Comparison of ENCODE assay signal across 27 cellular contexts in genomic region chr14:64201296-64201695, GRCh38.
DNase-seq lines count a peak whose midpoint lies in the region; ATAC-seq and TF ChIP-seq lines count a peak whose summit lies in the region.
"Had no signal": no experiment of that assay in that cellular context is flagged by ENCODE, and none has a peak within 500 bp of the region (broad histone marks: within the 10 kb centered on the region; RNA-seq: fewer than 3 reads in every experiment).

No MANE protein-coding gene starts in this region.

- H2BK12ac ChIP-seq in trophoblast cell (ENCODE audit: low read length) = no peak overlapping the region

- H3K79me1 ChIP-seq in trophoblast cell (ENCODE audit: low read length) = no peaks in the 10 kb centered on the region

- no peak overlapping the region for H3K23ac ChIP-seq in trophoblast cell (ENCODE audit: low read length)

- no peaks in the 10 kb centered on the region for H3K27me3 ChIP-seq in cardiac muscle cell
- H3K27me3 ChIP-seq in trophoblast cell (ENCODE audit: insufficient read depth, low read length) = no peaks in the 10 kb centered on the region
- no peaks in the 10 kb centered on the region for H3K27me3 ChIP-seq in breast epithelium
- H3K27me3 ChIP-seq: dorsolateral prefrontal cortex, ovary, sigmoid colon, SJCRH30, suprapubic skin had no signal

- H3K79me2 ChIP-seq in trophoblast cell (ENCODE audit: control insufficient read depth, insufficient read depth, low read length, poor library complexity) = no peaks in the 10 kb centered on the region

- H2AFZ ChIP-seq in trophoblast cell (ENCODE audit: insufficient read depth, low read length, poor library complexity) = no peak overlapping the region

- WGBS in trophoblast cell (ENCODE audit: extremely low coverage, insufficient coverage, insufficient read length) = no CpG with 5 or more reads among the region's 7 CpGs

- H3K4ac ChIP-seq in trophoblast cell (ENCODE audit: low read depth, low read length) = no peak overlapping the region

- H4K91ac ChIP-seq in trophoblast cell (ENCODE audit: low read depth, low read length) = peak overlapping the region; percentile 12

- TF ChIP-seq CTCF in cardiac muscle cell (IDR thresholded peaks at IDR 0.05; ENCODE audit: low read depth, low read length) (no peak), breast epithelium (IDR thresholded peaks at IDR 0.05) (no peak)

- H4K8ac ChIP-seq in trophoblast cell (ENCODE audit: low read depth, low read length) = no peak overlapping the region

- no peak for DNase-seq in cardiac muscle cell (ENCODE audit: low read depth in 1 of 2, low spot score in 1 of 2)
- no peak for DNase-seq in left ventricle myocardium superior
- DNase-seq in left colon = no peak
- DNase-seq in trophoblast cell = no peak
- peak; percentile 54 for DNase-seq in ureter (ENCODE audit: low spot score)
- DNase-seq in activated CD4-positive, alpha-beta T cell treated with anti-CD3 and anti-CD28 coated beads, Interleukin-2, amount 10 ng/mL, durations not matched to agents 7 days and 5 days = no peak
- DNase-seq in breast epithelium (ENCODE audit: low spot score in 2 of 2) = no peak
- DNase-seq: 8988T; activated CD4-positive, alpha-beta T cell treated with anti-CD3 and anti-CD28 coated beads for 48 hours; activated naive CD4-positive, alpha-beta T cell treated with anti-CD3 and anti-CD28 coated beads, Interleukin-2, amount 50 U/mL, for 16 hours; activated T-cell treated with anti-CD3 and anti-CD28 coated beads, Interleukin-2, amount 50 U/mL, for 72 hours; AML-193; aorta; DMS79; hypothalamus; mammary epithelial cell; naive thymus-derived CD8-positive, alpha-beta T cell; NCI-H1694 treated with DMSO at 0.1 percent for 48 hours; ovary; PC-3; sigmoid colon; SJCRH30 had no signal

- peaks cover 27% of the 10 kb centered on the region for H3K36me3 Mint-ChIP-seq in activated CD4-positive, alpha-beta T cell treated with anti-CD3 and anti-CD28 coated beads, Interleukin-2, amount 10 ng/mL, durations not matched to agents 7 days and 5 days (ENCODE audit: low read depth)

- no peaks in the 10 kb centered on the region for H3K27me3 Mint-ChIP-seq in activated CD4-positive, alpha-beta T cell treated with anti-CD3 and anti-CD28 coated beads, Interleukin-2, amount 10 ng/mL, durations not matched to agents 7 days and 5 days
- H3K27me3 Mint-ChIP-seq: naive thymus-derived CD8-positive, alpha-beta T cell had no signal

- H3K14ac ChIP-seq in trophoblast cell (ENCODE audit: low read length) = no peak overlapping the region

- no peak overlapping the region for H4K12ac ChIP-seq in trophoblast cell (ENCODE audit: low read depth, low read length)

- H3K4me3 ChIP-seq in cardiac muscle cell = no peak overlapping the region
- H3K4me3 ChIP-seq in trophoblast cell (ENCODE audit: low read depth, low read length) = no peak overlapping the region
- H3K4me3 ChIP-seq in breast epithelium = no peak overlapping the region
- H3K4me3 ChIP-seq: dorsolateral prefrontal cortex, GM12878, ovary, sigmoid colon, SJCRH30, suprapubic skin had no signal

- intact Hi-C loops in left ventricle myocardium superior (cut with micrococcal nuclease) (no loop called here), left colon (cut with DNase I, micrococcal nuclease) (no loop called here), breast epithelium (cut with DNase I; ENCODE audit: low total_unique reads) (no loop called here)

- no peak overlapping the region for H3K4me3 Mint-ChIP-seq in activated CD4-positive, alpha-beta T cell treated with anti-CD3 and anti-CD28 coated beads, Interleukin-2, amount 10 ng/mL, durations not matched to agents 7 days and 5 days
- H3K4me3 Mint-ChIP-seq: activated T-cell treated with anti-CD3 and anti-CD28 coated beads, Interleukin-2, amount 50 U/mL, for 72 hours; naive thymus-derived CD8-positive, alpha-beta T cell had no signal

- no peak overlapping the region for H3K18ac ChIP-seq in trophoblast cell (ENCODE audit: low read length)

- CTCF ChIA-PET in activated CD4-positive, alpha-beta T cell treated with anti-CD3 and anti-CD28 coated beads, Interleukin-2, amount 10 ng/mL, durations not matched to agents 7 days and 5 days (lab: Charles Lee) = no interaction called here

- H3K4me2 ChIP-seq in trophoblast cell (ENCODE audit: low read length) = no peak overlapping the region

- H3K36me3 ChIP-seq in cardiac muscle cell = no peaks in the 10 kb centered on the region
- peaks cover 0 to 5% of the 10 kb centered on the region in 2 experiments for H3K36me3 ChIP-seq in trophoblast cell (ENCODE audit: control insufficient read depth in 1 of 2, insufficient read depth in 2 of 2, low read length in 2 of 2)
- H3K36me3 ChIP-seq in breast epithelium = no peaks in the 10 kb centered on the region
- H3K36me3 ChIP-seq: ovary, sigmoid colon, SJCRH30 had no signal

- TF ChIP-seq POLR2A in breast epithelium (IDR thresholded peaks at IDR 0.05) = no peak

- no peaks in the 10 kb centered on the region for H3K9me3 ChIP-seq in cardiac muscle cell (ENCODE audit: low read depth)
- no peaks in the 10 kb centered on the region for H3K9me3 ChIP-seq in trophoblast cell (ENCODE audit: insufficient read depth, low read depth, low read length)
- H3K9me3 ChIP-seq in breast epithelium = no peaks in the 10 kb centered on the region
- H3K9me3 ChIP-seq: ovary, sigmoid colon, SJCRH30, suprapubic skin had no signal

- H2AK5ac ChIP-seq in trophoblast cell (ENCODE audit: low read length) = no peak overlapping the region

- POLR2A ChIA-PET in activated CD4-positive, alpha-beta T cell treated with anti-CD3 and anti-CD28 coated beads, Interleukin-2, amount 10 ng/mL, durations not matched to agents 7 days and 5 days (lab: Charles Lee) = no interaction called here

- no peaks in the 10 kb centered on the region for H3K9me3 Mint-ChIP-seq in activated CD4-positive, alpha-beta T cell treated with anti-CD3 and anti-CD28 coated beads, Interleukin-2, amount 10 ng/mL, durations not matched to agents 7 days and 5 days
- H3K9me3 Mint-ChIP-seq: activated T-cell treated with anti-CD3 and anti-CD28 coated beads, Interleukin-2, amount 50 U/mL, for 72 hours; naive thymus-derived CD8-positive, alpha-beta T cell had no signal

- H3K4me1 Mint-ChIP-seq in activated CD4-positive, alpha-beta T cell treated with anti-CD3 and anti-CD28 coated beads, Interleukin-2, amount 10 ng/mL, durations not matched to agents 7 days and 5 days = peaks cover 5% of the 10 kb centered on the region

- no peak overlapping the region for H2BK5ac ChIP-seq in trophoblast cell (ENCODE audit: low read depth, low read length, poor library complexity)

- H3K27ac ChIP-seq in cardiac muscle cell (peak overlapping the region; percentile 83), trophoblast cell (ENCODE audit: low read depth, low read length) (no peak overlapping the region), breast epithelium (no peak overlapping the region)
- H3K27ac ChIP-seq: epithelial cell of prostate, sigmoid colon, SJCRH30, suprapubic skin had no signal

- no peak overlapping the region for H2BK120ac ChIP-seq in trophoblast cell (ENCODE audit: insufficient read depth, low read length, poor library complexity)

- no peak overlapping the region for H3K9ac ChIP-seq in trophoblast cell (ENCODE audit: low read length)

- H3K4me1 ChIP-seq in cardiac muscle cell (ENCODE audit: low read depth) (peaks cover 47% of the 10 kb centered on the region), trophoblast cell (ENCODE audit: control insufficient read depth in 1 of 2, insufficient read depth in 2 of 2, low read length in 2 of 2) (peaks cover 15 to 25% of the 10 kb centered on the region in 2 experiments), breast epithelium (no peaks in the 10 kb centered on the region)
- H3K4me1 ChIP-seq: SJCRH30 had no signal

- ATAC-seq in left ventricle myocardium superior = no peak
- peak; percentile 31 for ATAC-seq in left colon
- no peak for ATAC-seq in HG02763 (IDR thresholded peaks at IDR 0.05; ENCODE audit: unreplicated experiment)
- ATAC-seq: activated T-cell treated with anti-CD3 and anti-CD28 coated beads, Interleukin-2, amount 50 U/mL, for 72 hours; GM12878; naive thymus-derived CD8-positive, alpha-beta T cell; PC-3 had no signal

- H3K27ac Mint-ChIP-seq in activated CD4-positive, alpha-beta T cell treated with anti-CD3 and anti-CD28 coated beads, Interleukin-2, amount 10 ng/mL, durations not matched to agents 7 days and 5 days = no peak overlapping the region
- H3K27ac Mint-ChIP-seq: activated T-cell treated with anti-CD3 and anti-CD28 coated beads, Interleukin-2, amount 50 U/mL, for 72 hours had no signal
